In the genomic region with DNA sequence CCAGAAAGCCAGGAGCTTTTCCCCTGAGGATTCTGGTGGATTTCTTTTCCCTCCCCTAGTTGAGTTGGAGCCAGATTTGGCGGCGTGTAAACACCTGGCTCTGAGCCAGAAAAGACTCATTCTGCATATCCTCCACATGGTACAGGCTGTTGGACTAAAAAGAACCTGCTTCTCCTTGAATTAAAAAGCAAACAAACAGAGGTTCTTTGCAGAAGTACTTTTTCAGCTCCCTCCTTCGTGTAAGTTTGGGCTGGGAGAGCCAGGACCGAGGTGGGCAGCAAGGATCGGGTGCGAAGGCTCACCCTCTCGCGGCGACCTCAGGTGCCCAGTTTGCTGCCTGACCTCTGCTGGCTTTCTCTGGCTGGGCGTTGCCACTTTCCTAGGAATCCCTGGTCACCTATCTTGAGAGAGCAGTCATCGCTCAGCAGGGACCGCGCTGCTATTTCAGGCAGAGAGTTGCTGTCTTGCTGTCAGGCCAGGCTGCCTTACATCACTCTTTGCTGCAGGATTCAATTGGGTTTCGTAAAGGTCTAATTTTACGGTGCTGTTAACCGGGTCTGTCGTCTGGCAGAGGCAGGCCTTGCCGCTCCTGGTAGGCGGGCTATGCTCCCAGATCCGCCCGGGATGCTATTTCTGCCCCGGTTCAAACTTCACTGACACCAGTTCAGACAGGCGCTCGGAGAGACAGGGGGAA, we compare ENCODE assay signal across 10 cellular contexts. TPM values are rescaled to one million over a fixed set of nuclear protein-coding genes. Genes with fewer than 3 reads are reported as not detected.
DNase-seq lines count a peak whose midpoint lies in the region; ATAC-seq, FAIRE-seq and TF ChIP-seq lines count a peak whose summit lies in the region.
"Had no signal": no experiment of that assay in that cellular context is flagged by ENCODE, and none has a peak within 500 bp of the region (broad histone marks: within the 10 kb centered on the region; RNA-seq: fewer than 3 reads in every experiment).

No MANE protein-coding gene starts in this region.

- H3K27ac Mint-ChIP-seq in stimulated activated effector memory CD8-positive, alpha-beta T cell treated with anti-CD3 and anti-CD28 coated beads, Interleukin-12 subunit alpha, Interleukin-12 subunit beta, amount 100 ng/mL, for 72 hours, result no peak overlapping the region
- H3K27ac Mint-ChIP-seq: T-helper 1 cell treated with Interleukin-12 subunit alpha and Interleukin-12 subunit beta and Interleukin-4 antibody, amounts not matched to agents 30 μg/mL and 1 μg/mL, for 36 hours had no signal

- peaks cover 4% of the 10 kb centered on the region for H3K36me3 Mint-ChIP-seq in stimulated activated effector memory CD8-positive, alpha-beta T cell treated with anti-CD3 and anti-CD28 coated beads, Interleukin-12 subunit alpha, Interleukin-12 subunit beta, amount 100 ng/mL, for 72 hours

- FAIRE-seq in RCC 7860 (lab: Jason Lieb, UNC), result no peak

- TF ChIP-seq CTCF in WERI-Rb-1 (IDR thresholded peaks at IDR 0.05; ENCODE audit: low read depth, low read length) (no peak), left ventricle myocardium inferior (IDR thresholded peaks at IDR 0.05; ENCODE audit: borderline replicate concordance) (no peak), gastrocnemius medialis (IDR thresholded peaks at IDR 0.05 in 4 of 5, conservative IDR thresholded peaks at IDR 0.05 in 1 of 5) (peak in 2 of 5 experiments; percentile 7 to 16)

- in situ Hi-C loops in gastrocnemius medialis (cut with MboI; ENCODE audit: low sequenced_read_pairs in 4 of 4), result loop anchor here (5.0 to 25.0 kb wide), 8 partner anchors 206 to 569 kb away; no protein-coding TSS in a partner anchor

- H3K4me3 ChIP-seq in WERI-Rb-1 (ENCODE audit: low read depth, low read length), result no peak overlapping the region
- H3K4me3 ChIP-seq in left ventricle myocardium inferior, result peak overlapping the region; percentile 72
- peak overlapping the region; percentile 27 to 53 (median 35) for H3K4me3 ChIP-seq in gastrocnemius medialis
- H3K4me3 ChIP-seq: BLaER1 had no signal

- H3K36me3 ChIP-seq in WERI-Rb-1 (no peaks in the 10 kb centered on the region), left ventricle myocardium inferior (no peaks in the 10 kb centered on the region), gastrocnemius medialis (no peaks in the 10 kb centered on the region)
- H3K36me3 ChIP-seq: BLaER1 had no signal

- DNase-seq in NCI-H2227 (lab: John Stamatoyannopoulos, UW; ENCODE audit: unreplicated experiment), result peak; percentile 16
- DNase-seq in NCI-H2227 treated with DMSO at 0.1 percent for 48 hours (lab: John Stamatoyannopoulos, UW), result no peak
- DNase-seq in WERI-Rb-1, result peak; percentile 28
- peak; percentile 76 for DNase-seq in left ventricle myocardium inferior
- DNase-seq in gastrocnemius medialis, result peak; percentile 57 to 86
- no peak for DNase-seq in RCC 7860 (ENCODE audit: low spot score)
- DNase-seq in HuH-7 (ENCODE audit: low spot score), result no peak
- no peak for DNase-seq in stimulated activated effector memory CD8-positive, alpha-beta T cell treated with anti-CD3 and anti-CD28 coated beads, Interleukin-12 subunit alpha, Interleukin-12 subunit beta, amount 100 ng/mL, for 72 hours (ENCODE audit: low spot score in 2 of 2)

- intact Hi-C loops in left ventricle myocardium inferior (cut with micrococcal nuclease), result no loop called here
- intact Hi-C loops in gastrocnemius medialis (cut with DNase I; ENCODE audit: low total_unique reads), result loop anchor here (2.0 to 10.0 kb wide), 4 partner anchors 66 to 338 kb away; no protein-coding TSS in a partner anchor

- H3K4me3 Mint-ChIP-seq in stimulated activated effector memory CD8-positive, alpha-beta T cell treated with anti-CD3 and anti-CD28 coated beads, Interleukin-12 subunit alpha, Interleukin-12 subunit beta, amount 100 ng/mL, for 72 hours, result no peak overlapping the region
- H3K4me3 Mint-ChIP-seq: T-helper 1 cell treated with Interleukin-12 subunit alpha and Interleukin-12 subunit beta and Interleukin-4 antibody, amounts not matched to agents 30 μg/mL and 1 μg/mL, for 36 hours had no signal

- peak; percentile 94 to 96 for ATAC-seq in gastrocnemius medialis
- ATAC-seq in stimulated activated effector memory CD8-positive, alpha-beta T cell treated with anti-CD3 and anti-CD28 coated beads, Interleukin-12 subunit alpha, Interleukin-12 subunit beta, amount 100 ng/mL, for 72 hours, result no peak

- H3K9me3 Mint-ChIP-seq in stimulated activated effector memory CD8-positive, alpha-beta T cell treated with anti-CD3 and anti-CD28 coated beads, Interleukin-12 subunit alpha, Interleukin-12 subunit beta, amount 100 ng/mL, for 72 hours, result no peaks in the 10 kb centered on the region
- H3K9me3 Mint-ChIP-seq: T-helper 1 cell treated with Interleukin-12 subunit alpha and Interleukin-12 subunit beta and Interleukin-4 antibody, amounts not matched to agents 30 μg/mL and 1 μg/mL, for 36 hours had no signal

- H3K4me1 ChIP-seq in left ventricle myocardium inferior (peaks cover 36% of the 10 kb centered on the region), gastrocnemius medialis (peaks cover 18 to 37% of the 10 kb centered on the region in 2 donors)
- H3K4me1 ChIP-seq: BLaER1 had no signal

- H3K4me1 Mint-ChIP-seq in stimulated activated effector memory CD8-positive, alpha-beta T cell treated with anti-CD3 and anti-CD28 coated beads, Interleukin-12 subunit alpha, Interleukin-12 subunit beta, amount 100 ng/mL, for 72 hours, result peaks cover 6% of the 10 kb centered on the region

- H3K27ac ChIP-seq in WERI-Rb-1 (no peak overlapping the region), left ventricle myocardium inferior (replicated peaks) (peak overlapping the region; percentile 88), gastrocnemius medialis (peak overlapping the region; percentile 75 to 82 (median 78))
- H3K27ac ChIP-seq: BLaER1 had no signal

- peaks cover 10% of the 10 kb centered on the region for H3K27me3 ChIP-seq in WERI-Rb-1 (ENCODE audit: insufficient read depth, low read depth, severe bottlenecking)
- peaks cover 32% of the 10 kb centered on the region for H3K27me3 ChIP-seq in left ventricle myocardium inferior (ENCODE audit: low read depth)
- H3K27me3 ChIP-seq in gastrocnemius medialis, result peaks cover 0 to 17% (median 0%) of the 10 kb centered on the region in 3 donors

- peak; percentile 36 to 62 for TF ChIP-seq POLR2A in gastrocnemius medialis (IDR thresholded peaks at IDR 0.05)

- H3K9me3 ChIP-seq in WERI-Rb-1 (ENCODE audit: severe bottlenecking), result no peaks in the 10 kb centered on the region
- no peaks in the 10 kb centered on the region for H3K9me3 ChIP-seq in left ventricle myocardium inferior (replicated peaks)
- H3K9me3 ChIP-seq in gastrocnemius medialis, result no peaks in the 10 kb centered on the region
- H3K9me3 ChIP-seq: BLaER1 had no signal

RNA-seq across cellular contexts. Expression of a gene that starts 3.2 kb away (rescaled TPM):
- 0.69 TPM for total RNA-seq in left ventricle myocardium inferior
- total RNA-seq in gastrocnemius medialis, result 1 to 10 TPM in 3 of 4 donors, under 1 TPM in 1; 0.56 to 2.1 (median 1.4) TPM

Comparison
In these comparisons a context has a peak if more than half of its experiments do, and no peak if none do; other contexts are left out.
1. DNase-seq: peak in NCI-H2227 (single experiment), WERI-Rb-1 (single experiment), left ventricle myocardium inferior (single experiment) and gastrocnemius medialis (2 of 2); none in NCI-H2227 treated with DMSO at 0.1 percent for 48 hours (single experiment), RCC 7860 (single experiment), HuH-7 (single experiment) and stimulated activated effector memory CD8-positive, alpha-beta T cell treated with anti-CD3 and anti-CD28 coated beads, Interleukin-12 subunit alpha, Interleukin-12 subunit beta, amount 100 ng/mL, for 72 hours (0 of 2).